Comparison of ENCODE assay signal across 8 cellular contexts in genomic region chr5:176619203-176619568, GRCh38. TPM values are rescaled to one million over a fixed set of nuclear protein-coding genes. Genes with fewer than 3 reads are reported as not detected.
A peak's percentile ranks its signal among the peaks of the same experiment; 100 is the strongest.
DNase-seq lines count a peak whose midpoint lies in the region; ATAC-seq and TF ChIP-seq lines count a peak whose summit lies in the region.

No MANE protein-coding gene starts in this region.

- intact Hi-C loops in CD4-positive, alpha-beta memory T cell (cut with micrococcal nuclease), result no loop called here
- intact Hi-C loops in testis (cut with DNase I; ENCODE audit: low total_unique reads), result no loop called here

- H3K27ac Mint-ChIP-seq in CD4-positive, alpha-beta memory T cell, result no peak overlapping the region

- peaks cover 35% of the 10 kb centered on the region for H3K27me3 ChIP-seq in CD4-positive, alpha-beta memory T cell (ENCODE audit: insufficient read depth, low read length)
- H3K27me3 ChIP-seq in testis, result no peaks in the 10 kb centered on the region

- H3K4me3 ChIP-seq in CD4-positive, alpha-beta memory T cell (ENCODE audit: low read length in 2 of 2), result no peak overlapping the region
- no peak overlapping the region for H3K4me3 ChIP-seq in fibroblast of mammary gland (ENCODE audit: control insufficient read depth, low read depth, low read length)
- peak overlapping the region in 1 of 2 donors; percentile 36 for H3K4me3 ChIP-seq in testis

- H3K27me3 Mint-ChIP-seq in CD4-positive, alpha-beta memory T cell, result peaks cover 33 to 51% of the 10 kb centered on the region in 2 donors

- DNase-seq in CD4-positive, alpha-beta memory T cell, result peak; percentile 63 to 77 (median 70)
- DNase-seq in NCI-H526 treated with DMSO at 0.1 percent for 48 hours (lab: John Stamatoyannopoulos, UW) (peak; percentile 67), fibroblast of mammary gland (ENCODE audit: low read depth) (peak; percentile 82), occipital lobe (lab: John Stamatoyannopoulos, UW) (peak; percentile 86), testis (peak; percentile 81), middle frontal gyrus (ENCODE audit: extremely low spot score, low spot score) (no peak)
- peak; percentile 88 to 91 for DNase-seq in activated T-cell treated with anti-CD3 and anti-CD28 coated beads, Interleukin-2, amount 50 U/mL, for 48 hours

- H3K4me3 Mint-ChIP-seq in CD4-positive, alpha-beta memory T cell, result peak overlapping the region in 7 of 8 donors; percentile 32 to 75 (median 56)

- H3K9me3 ChIP-seq in CD4-positive, alpha-beta memory T cell (ENCODE audit: control insufficient read depth in 1 of 2, low read length in 2 of 2), result no peaks in the 10 kb centered on the region
- no peaks in the 10 kb centered on the region for H3K9me3 ChIP-seq in testis

- CTCF ChIA-PET in CD4-positive, alpha-beta memory T cell (lab: Charles Lee; ENCODE audit: partially characterized antibody), result no interaction called here

- POLR2A ChIA-PET in CD4-positive, alpha-beta memory T cell (lab: Charles Lee; ENCODE audit: partially characterized antibody), result no interaction called here

- no peak for TF ChIP-seq POLR2A in testis (IDR thresholded peaks at IDR 0.05)

- 3 to 10% methylated on average over 3 to 31 of the region's 31 CpGs for WGBS in testis, 2 donors

- peak; percentile 65 for ATAC-seq in GM21717 (IDR thresholded peaks at IDR 0.05; ENCODE audit: unreplicated experiment)

- TF ChIP-seq CTCF in fibroblast of mammary gland (conservative IDR thresholded peaks at IDR 0.05; ENCODE audit: control insufficient read depth, insufficient read depth, low read depth, low read length) (peak; percentile 39), testis (IDR thresholded peaks at IDR 0.05) (no peak)

- no peak overlapping the region for H3K27ac ChIP-seq in CD4-positive, alpha-beta memory T cell (ENCODE audit: low read depth, low read length)
- no peak overlapping the region for H3K27ac ChIP-seq in testis

- peaks cover 23% of the 10 kb centered on the region for H3K4me1 ChIP-seq in CD4-positive, alpha-beta memory T cell (ENCODE audit: insufficient read depth, low read length)
- peaks cover 29% of the 10 kb centered on the region for H3K4me1 ChIP-seq in testis

- H3K9me3 Mint-ChIP-seq in CD4-positive, alpha-beta memory T cell, result peaks cover 0 to 3% (median 0%) of the 10 kb centered on the region in 8 donors

- H3K4me1 Mint-ChIP-seq in CD4-positive, alpha-beta memory T cell, result peaks cover 6 to 19% (median 13%) of the 10 kb centered on the region in 4 donors

- H3K36me3 ChIP-seq in CD4-positive, alpha-beta memory T cell (ENCODE audit: insufficient read depth, low read length), result no peaks in the 10 kb centered on the region
- no peaks in the 10 kb centered on the region for H3K36me3 ChIP-seq in testis (ENCODE audit: low read depth, missing control alignments)

- H3K36me3 Mint-ChIP-seq in CD4-positive, alpha-beta memory T cell, result no peaks in the 10 kb centered on the region

RNA-seq across cellular contexts. Expression of gene GPRIN1, which starts 9.2 kb away (rescaled TPM):
- under 1 TPM; 0.41 to 0.44 TPM for total RNA-seq in CD4-positive, alpha-beta memory T cell
- polyA plus RNA-seq in CD4-positive, alpha-beta memory T cell, result under 1 TPM in 1 of 2 donors, not detected in 1; 0.37 TPM
- 107 TPM for total RNA-seq in occipital lobe
- 1 to 10 TPM; 5.7 to 8.4 TPM for total RNA-seq in testis
- 2.5 TPM for polyA plus RNA-seq in testis (ENCODE audit: insufficient read depth, low read depth, low replicate concordance)

RNA-seq across cellular contexts. Expression of gene SNCB, which starts 11.1 kb away (rescaled TPM):
- not detected for total RNA-seq in CD4-positive, alpha-beta memory T cell
- polyA plus RNA-seq in CD4-positive, alpha-beta memory T cell, result not detected
- total RNA-seq in occipital lobe (12.6 TPM), testis (under 1 TPM; 0.31 to 0.74 TPM)
- 0.62 TPM for polyA plus RNA-seq in testis (ENCODE audit: insufficient read depth, low read depth, low replicate concordance)

RNA-seq across cellular contexts. Expression of gene EIF4E1B, which starts 11.3 kb away (rescaled TPM):
- total RNA-seq in CD4-positive, alpha-beta memory T cell, result not detected
- not detected for polyA plus RNA-seq in CD4-positive, alpha-beta memory T cell
- not detected for total RNA-seq in occipital lobe
- 1 to 10 TPM in 1 of 2 donors, under 1 TPM in 1; 0.99 to 2.4 TPM for total RNA-seq in testis
- 1.0 TPM for polyA plus RNA-seq in testis (ENCODE audit: insufficient read depth, low read depth, low replicate concordance)

RNA-seq across cellular contexts. Expression of gene TSPAN17, which starts 28.1 kb away (rescaled TPM):
- 10 to 100 TPM; 27.4 to 30.7 TPM for total RNA-seq in CD4-positive, alpha-beta memory T cell
- 10 to 100 TPM; 16.0 to 26.7 TPM for polyA plus RNA-seq in CD4-positive, alpha-beta memory T cell
- total RNA-seq in occipital lobe (27.1 TPM), testis (10 to 100 TPM; 31.7 to 51.7 TPM)
- polyA plus RNA-seq in testis (ENCODE audit: insufficient read depth, low read depth, low replicate concordance), result 57.0 TPM

Comparison
In these comparisons a context has a peak if more than half of its experiments do, and no peak if none do; other contexts are left out.
1. RNA of gene GPRIN1, which starts 9.2 kb away (total RNA-seq): 107 TPM in occipital lobe (single experiment); 5.7 to 8.4 TPM in testis and 0.41 to 0.44 TPM in CD4-positive, alpha-beta memory T cell; every median in the first group is over 10 times any median in the second.